ENCODE assay signal across 1 cellular context in genomic region chr12:105278043-105278697, GRCh38.
TF ChIP-seq lines count a peak whose summit lies in the region.

No MANE protein-coding gene starts in this region.

TF ChIP-seq in GM23338, 12 proteins besides CTCF, POLR2A, EP300 and RAD21 (continued from another document):
- no peak for TF ChIP-seq EZH2 (IDR thresholded peaks at IDR 0.05; ENCODE audit: low read depth, unreplicated experiment)
